10 cellular contexts compared by ENCODE assay signal in genomic region chr5:126961702-126962101, GRCh38.
DNase-seq lines count a peak whose midpoint lies in the region; ATAC-seq and TF ChIP-seq lines count a peak whose summit lies in the region.
"Had no signal": no experiment of that assay in that cellular context is flagged by ENCODE, and none has a peak within 500 bp of the region (broad histone marks: within the 10 kb centered on the region; RNA-seq: fewer than 3 reads in every experiment).

No MANE protein-coding gene starts in this region.

- DNase-seq in NCI-H2227 treated with DMSO at 0.1 percent for 48 hours (lab: John Stamatoyannopoulos, UW): peak; percentile 13
- DNase-seq in foreskin fibroblast: peak; percentile 44 to 70
- DNase-seq in RKO (ENCODE audit: low spot score): no peak
- no peak for DNase-seq in lower lobe of right lung
- no peak for DNase-seq in SHP77 treated with DMSO at 0.1 percent for 48 hours (lab: John Stamatoyannopoulos, UW)
- DNase-seq: tibial artery had no signal

- intact Hi-C loops in lower lobe of right lung (cut with DNase I): no loop called here

- ATAC-seq in GM18909 (IDR thresholded peaks at IDR 0.05; ENCODE audit: poor library complexity, unreplicated experiment) (peak; percentile 60), HG02870 (IDR thresholded peaks at IDR 0.05; ENCODE audit: unreplicated experiment) (peak; percentile 73), HG02840 (IDR thresholded peaks at IDR 0.05; ENCODE audit: low FRiP score, unreplicated experiment) (no peak), lower lobe of right lung (no peak)

- H3K36me3 ChIP-seq in lower lobe of right lung: no peaks in the 10 kb centered on the region
- H3K36me3 ChIP-seq: tibial artery had no signal

- no peaks in the 10 kb centered on the region for H3K4me1 ChIP-seq in lower lobe of right lung
- H3K4me1 ChIP-seq: tibial artery had no signal

- H3K9me3 ChIP-seq in lower lobe of right lung: no peaks in the 10 kb centered on the region
- H3K9me3 ChIP-seq: tibial artery had no signal

- TF ChIP-seq CTCF in foreskin fibroblast (IDR thresholded peaks at IDR 0.05; ENCODE audit: low read depth, low read length): no peak
- no peak for TF ChIP-seq CTCF in lower lobe of right lung (IDR thresholded peaks at IDR 0.05)

- no peak overlapping the region for H3K27ac ChIP-seq in lower lobe of right lung
- H3K27ac ChIP-seq: tibial artery had no signal

- H3K4me3 ChIP-seq in foreskin fibroblast (ENCODE audit: low read depth in 1 of 2, low read length in 2 of 2) (no peak overlapping the region), lower lobe of right lung (no peak overlapping the region)
- H3K4me3 ChIP-seq: smooth muscle cell, tibial artery had no signal

- H3K27me3 ChIP-seq in lower lobe of right lung (ENCODE audit: low read depth): no peaks in the 10 kb centered on the region
- H3K27me3 ChIP-seq: tibial artery had no signal

Comparison
In these comparisons a context has a peak if more than half of its experiments do, and no peak if none do; other contexts are left out.
1. ATAC-seq: peak in GM18909 (single experiment) and HG02870 (single experiment); none in HG02840 (single experiment) and lower lobe of right lung (0 of 2).
2. DNase-seq: peak in NCI-H2227 treated with DMSO at 0.1 percent for 48 hours (single experiment) and foreskin fibroblast (2 of 2); none in RKO (single experiment), lower lobe of right lung (single experiment) and SHP77 treated with DMSO at 0.1 percent for 48 hours (single experiment).